In genomic region chr16:49690778-49691177, GRCh38 we compare ENCODE assay signal across 21 cellular contexts.
"Had no signal": no experiment of that assay in that cellular context is flagged by ENCODE, and none has a peak within 500 bp of the region (broad histone marks: within the 10 kb centered on the region; RNA-seq: fewer than 3 reads in every experiment).

No MANE protein-coding gene starts in this region.

- DNase-seq: KBM-7, MG63, NCI-H1092, NCI-H1105 treated with DMSO at 0.1 percent for 48 hours, NCI-H1417 treated with DMSO at 0.1 percent for 48 hours, NCI-H146, NCI-H1694 treated with DMSO at 0.1 percent for 48 hours, NCI-H1930, NCI-H2081, NCI-H2107, NCI-H2227 treated with DMSO at 0.1 percent for 48 hours, NCI-H510A, NCI-H524 treated with DMSO at 0.1 percent for 48 hours, NCI-H69, NCI-H774, Right ventricle myocardium superior, RPMI8226, SIG-M5 had no signal

- H3K4me3 ChIP-seq: MG63, SJSA1, SK-N-MC had no signal

- H3K4me1 ChIP-seq: SJSA1 had no signal

- H3K27ac ChIP-seq: SJSA1, SK-N-MC had no signal

- H3K36me3 ChIP-seq: MG63, SJSA1 had no signal

- H3K9me3 ChIP-seq: MG63, SJSA1 had no signal

- H3K27me3 ChIP-seq: MG63, SJSA1 had no signal

- FAIRE-seq: RCC 7860 had no signal
